9 cellular contexts compared by ENCODE assay signal in the genomic region with DNA sequence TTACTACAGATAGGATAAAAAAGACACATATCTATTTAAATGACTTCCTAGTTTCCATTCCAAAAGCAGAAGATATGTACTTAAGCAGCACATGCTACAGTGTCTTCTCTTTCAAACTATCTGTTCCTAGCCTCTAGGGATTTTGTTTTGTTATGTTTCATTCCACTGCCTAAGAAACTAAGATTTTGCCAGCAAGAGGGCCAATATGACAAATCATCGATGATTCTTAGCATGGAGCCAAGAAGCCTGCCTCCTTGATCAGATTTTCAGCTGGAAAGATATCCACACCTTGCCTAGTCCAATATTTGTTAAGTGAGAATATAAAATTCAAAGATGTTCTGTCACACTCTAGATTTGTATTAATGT. TPM values are rescaled to one million over a fixed set of nuclear protein-coding genes. Genes with fewer than 3 reads are reported as not detected.
DNase-seq lines count a peak whose midpoint lies in the region; ATAC-seq and TF ChIP-seq lines count a peak whose summit lies in the region.
"Had no signal": no experiment of that assay in that cellular context is flagged by ENCODE, and none has a peak within 500 bp of the region (broad histone marks: within the 10 kb centered on the region; RNA-seq: fewer than 3 reads in every experiment).

No MANE protein-coding gene starts in this region.

- no peaks in the 10 kb centered on the region for H3K9me3 Mint-ChIP-seq in Caco-2 (ENCODE audit: unreplicated experiment)
- H3K9me3 Mint-ChIP-seq in dendritic cell treated with granulocyte-macrophage colony-stimulating factor and Interleukin-4, amounts not matched to agents 40 ng/mL and 50 ng/mL, for 4 days, result no peaks in the 10 kb centered on the region

- H4K12ac ChIP-seq in trophoblast cell (ENCODE audit: low read depth, low read length), result no peak overlapping the region

- H3K79me2 ChIP-seq in OCI-LY7 (ENCODE audit: insufficient read depth, low read depth, low read length) (peaks cover 100% of the 10 kb centered on the region), trophoblast cell (ENCODE audit: control insufficient read depth, insufficient read depth, low read length, poor library complexity) (peaks cover 39% of the 10 kb centered on the region)

- H4K20me1 ChIP-seq in OCI-LY7 (ENCODE audit: insufficient read depth, low read length), result peaks cover 84% of the 10 kb centered on the region

- peaks cover 86% of the 10 kb centered on the region for H3K4me1 ChIP-seq in Caco-2
- H3K4me1 ChIP-seq in OCI-LY7 (ENCODE audit: insufficient read depth, low read length, poor library complexity, severe bottlenecking), result peaks cover 93% of the 10 kb centered on the region
- peaks cover 6 to 7% of the 10 kb centered on the region in 2 experiments for H3K4me1 ChIP-seq in trophoblast cell (ENCODE audit: control insufficient read depth in 1 of 2, insufficient read depth in 2 of 2, low read length in 2 of 2)

- H2BK120ac ChIP-seq in trophoblast cell (ENCODE audit: insufficient read depth, low read length, poor library complexity), result no peak overlapping the region

- H3K36me3 ChIP-seq in Caco-2 (ENCODE audit: control insufficient read depth, insufficient read depth, low read length), result 0 out of 2 replicates have a peak, but pooled peaks cover 4% of the 10 kb centered on the region
- peaks cover 99% of the 10 kb centered on the region for H3K36me3 ChIP-seq in OCI-LY7 (ENCODE audit: insufficient read depth, low read length)
- H3K36me3 ChIP-seq in trophoblast cell (ENCODE audit: control insufficient read depth in 1 of 2, insufficient read depth in 2 of 2, low read length in 2 of 2), result peaks cover 2 to 9% of the 10 kb centered on the region in 2 experiments

- CTCF ChIA-PET in Caco-2 (lab: Charles Lee) (no interaction called here), OCI-LY7 (lab: Charles Lee; ENCODE audit: unreplicated experiment) (no interaction called here)

- H3K27me3 Mint-ChIP-seq in Caco-2 (ENCODE audit: insufficient read depth, unreplicated experiment), result no peaks in the 10 kb centered on the region
- no peaks in the 10 kb centered on the region for H3K27me3 Mint-ChIP-seq in dendritic cell treated with granulocyte-macrophage colony-stimulating factor and Interleukin-4, amounts not matched to agents 40 ng/mL and 50 ng/mL, for 4 days

- H3K9me2 ChIP-seq in OCI-LY7 (ENCODE audit: insufficient read depth, low read length), result no peaks in the 10 kb centered on the region

- H3K9me3 ChIP-seq in Caco-2, result no peaks in the 10 kb centered on the region
- H3K9me3 ChIP-seq in OCI-LY7 (ENCODE audit: low read length), result peaks cover 7% of the 10 kb centered on the region; the same call in 1 of the 2 replicates
- no peaks in the 10 kb centered on the region for H3K9me3 ChIP-seq in trophoblast cell (ENCODE audit: insufficient read depth, low read depth, low read length)

- H3K27ac Mint-ChIP-seq in Caco-2 (ENCODE audit: unreplicated experiment), result peak overlapping the region; percentile 69
- peak overlapping the region; percentile 98 for H3K27ac Mint-ChIP-seq in dendritic cell treated with granulocyte-macrophage colony-stimulating factor and Interleukin-4, amounts not matched to agents 40 ng/mL and 50 ng/mL, for 4 days

- peak overlapping the region; percentile 66 for H3K4ac ChIP-seq in trophoblast cell (ENCODE audit: low read depth, low read length)

- H2AK5ac ChIP-seq in trophoblast cell (ENCODE audit: low read length), result no peak overlapping the region

- H3K14ac ChIP-seq in trophoblast cell (ENCODE audit: low read length), result no peak overlapping the region

- no peaks in the 10 kb centered on the region for H3K27me3 ChIP-seq in Caco-2 (replicated peaks; ENCODE audit: control insufficient read depth, insufficient read depth, low read length)
- H3K27me3 ChIP-seq in trophoblast cell (ENCODE audit: insufficient read depth, low read length), result no peaks in the 10 kb centered on the region

- H2AFZ ChIP-seq in OCI-LY7 (ENCODE audit: low read length), result no peak overlapping the region
- no peak overlapping the region for H2AFZ ChIP-seq in trophoblast cell (ENCODE audit: insufficient read depth, low read length, poor library complexity)

- no peak for ATAC-seq in HG02763 (IDR thresholded peaks at IDR 0.05; ENCODE audit: unreplicated experiment)

- peaks cover 97% of the 10 kb centered on the region for H3K36me3 Mint-ChIP-seq in Caco-2 (ENCODE audit: insufficient read depth, unreplicated experiment)
- peaks cover 57% of the 10 kb centered on the region for H3K36me3 Mint-ChIP-seq in dendritic cell treated with granulocyte-macrophage colony-stimulating factor and Interleukin-4, amounts not matched to agents 40 ng/mL and 50 ng/mL, for 4 days (ENCODE audit: low read depth)

- POLR2A ChIA-PET in Caco-2 (lab: Charles Lee), result no interaction called here
- POLR2A ChIA-PET in OCI-LY7 (lab: Charles Lee), result interaction anchor here (2.4 kb wide), 1 partner anchor 10 kb away, joined by 13 read pairs; no protein-coding TSS in a partner anchor

- H3K4me3 ChIP-seq in Caco-2 (ENCODE audit: low read depth, low read length) (no peak overlapping the region), OCI-LY7 (ENCODE audit: low read depth, low read length, poor library complexity, severe bottlenecking) (peak overlapping the region; percentile 97), trophoblast cell (ENCODE audit: low read depth, low read length) (no peak overlapping the region)

- H3K27ac ChIP-seq in OCI-LY7 (ENCODE audit: low read depth, low read length, poor library complexity, severe bottlenecking) (peak overlapping the region; percentile 54), trophoblast cell (ENCODE audit: low read depth, low read length) (no peak overlapping the region)

- peaks cover 5% of the 10 kb centered on the region for H3K79me1 ChIP-seq in trophoblast cell (ENCODE audit: low read length)

- H3K23ac ChIP-seq in trophoblast cell (ENCODE audit: low read length), result no peak overlapping the region

- no peak overlapping the region for H4K8ac ChIP-seq in trophoblast cell (ENCODE audit: low read depth, low read length)

- BruUV-seq in Caco-2 (replicated peaks; lab: Mats Ljungman, UMichigan), result no TSS peak
- no TSS peak for BruUV-seq in OCI-LY7 (replicated peaks; lab: Mats Ljungman, UMichigan)

- H4K91ac ChIP-seq in trophoblast cell (ENCODE audit: low read depth, low read length), result no peak overlapping the region

- no peak overlapping the region for H2BK12ac ChIP-seq in trophoblast cell (ENCODE audit: low read length)

- DNase-seq in Caco-2, result no peak
- no peak for DNase-seq in OCI-LY7 (ENCODE audit: low spot score)
- no peak for DNase-seq in trophoblast cell
- DNase-seq in NCI-H446 treated with DMSO at 0.1 percent for 48 hours (lab: John Stamatoyannopoulos, UW), result no peak
- no peak for DNase-seq in SK-N-DZ (ENCODE audit: low spot score)
- DNase-seq in NCI-H2081 (lab: John Stamatoyannopoulos, UW), result no peak
- DNase-seq: NCI-H1436 treated with DMSO at 0.1 percent for 48 hours had no signal

- no peak overlapping the region for H3K18ac ChIP-seq in trophoblast cell (ENCODE audit: low read length)

- intact Hi-C loops in Caco-2 (cut with micrococcal nuclease; ENCODE audit: unreplicated experiment), result no loop called here
- intact Hi-C loops in OCI-LY7 (cut with micrococcal nuclease; ENCODE audit: unreplicated experiment), result loop anchor here (10.0 kb wide), 1 partner anchor 543 kb away; a partner anchor contains a TSS
- intact Hi-C loops in dendritic cell treated with granulocyte-macrophage colony-stimulating factor and Interleukin-4, amounts not matched to agents 40 ng/mL and 50 ng/mL, for 4 days (cut with micrococcal nuclease), result loop anchor here (5.0 kb wide), 1 partner anchor 176 kb away; a partner anchor contains a TSS

- no peak overlapping the region for H2BK5ac ChIP-seq in trophoblast cell (ENCODE audit: low read depth, low read length, poor library complexity)

- H3K9ac ChIP-seq in trophoblast cell (ENCODE audit: low read length), result no peak overlapping the region

- H3K4me1 Mint-ChIP-seq in Caco-2 (ENCODE audit: low read depth, unreplicated experiment), result peaks cover 58% of the 10 kb centered on the region
- peaks cover 84% of the 10 kb centered on the region for H3K4me1 Mint-ChIP-seq in dendritic cell treated with granulocyte-macrophage colony-stimulating factor and Interleukin-4, amounts not matched to agents 40 ng/mL and 50 ng/mL, for 4 days (ENCODE audit: low read depth)

- no CpG with 5 or more reads among the region's 1 CpG for WGBS in trophoblast cell (ENCODE audit: extremely low coverage, insufficient coverage, insufficient read length)

- TF ChIP-seq CTCF in Caco-2 (IDR thresholded peaks at IDR 0.05; ENCODE audit: insufficient read depth in 1 of 2, low read depth in 1 of 2, low read length in 1 of 2, severe bottlenecking in 1 of 2, unreplicated experiment in 1 of 2) (no peak), OCI-LY7 (conservative IDR thresholded peaks at IDR 0.05; ENCODE audit: low read length) (no peak)

- peak overlapping the region; percentile 58 for H3K4me3 Mint-ChIP-seq in Caco-2 (ENCODE audit: unreplicated experiment)
- no peak overlapping the region for H3K4me3 Mint-ChIP-seq in dendritic cell treated with granulocyte-macrophage colony-stimulating factor and Interleukin-4, amounts not matched to agents 40 ng/mL and 50 ng/mL, for 4 days

- H3K4me2 ChIP-seq in OCI-LY7 (ENCODE audit: low read length) (peak overlapping the region; percentile 92), trophoblast cell (ENCODE audit: low read length) (no peak overlapping the region)

RNA-seq across cellular contexts. Expression of a gene that starts 7.0 kb away (rescaled TPM):
- total RNA-seq in Caco-2 (2022) (275 and 299 TPM in 2 replicates), OCI-LY7 (2022) (263 and 274 TPM in 2 replicates)
- total RNA-seq in OCI-LY7 (2014; rRNA removed; shearing (Covaris generic)), result 183 and 204 TPM in 2 replicates
- 333 and 360 TPM in 2 replicates for polyA plus RNA-seq in trophoblast cell (2013)
- 112 and 140 TPM in 2 replicates for polyA plus RNA-seq in SK-N-DZ (2014; cell fraction: cytosol; rRNA removed)
- 300 and 347 TPM in 2 replicates for polyA plus RNA-seq in SK-N-DZ (2014; cell fraction: nucleus; rRNA removed)

RNA-seq across cellular contexts. Expression of a gene that starts 7.2 kb away (rescaled TPM):
- 44.3 and 50.5 TPM in 2 replicates for total RNA-seq in Caco-2 (2022)
- 46.6 and 47.8 TPM in 2 replicates for total RNA-seq in OCI-LY7 (2014; rRNA removed; shearing (Covaris generic))
- 75.6 and 80.1 TPM in 2 replicates for total RNA-seq in OCI-LY7 (2022)
- 20.7 and 21.8 TPM in 2 replicates for polyA plus RNA-seq in trophoblast cell (2013)
- 34.0 and 36.0 TPM in 2 replicates for polyA plus RNA-seq in SK-N-DZ (2014; cell fraction: cytosol; rRNA removed)
- 24.1 and 28.0 TPM in 2 replicates for polyA plus RNA-seq in SK-N-DZ (2014; cell fraction: nucleus; rRNA removed)
